ENCODE assay signal across 12 cellular contexts in the genomic region with DNA sequence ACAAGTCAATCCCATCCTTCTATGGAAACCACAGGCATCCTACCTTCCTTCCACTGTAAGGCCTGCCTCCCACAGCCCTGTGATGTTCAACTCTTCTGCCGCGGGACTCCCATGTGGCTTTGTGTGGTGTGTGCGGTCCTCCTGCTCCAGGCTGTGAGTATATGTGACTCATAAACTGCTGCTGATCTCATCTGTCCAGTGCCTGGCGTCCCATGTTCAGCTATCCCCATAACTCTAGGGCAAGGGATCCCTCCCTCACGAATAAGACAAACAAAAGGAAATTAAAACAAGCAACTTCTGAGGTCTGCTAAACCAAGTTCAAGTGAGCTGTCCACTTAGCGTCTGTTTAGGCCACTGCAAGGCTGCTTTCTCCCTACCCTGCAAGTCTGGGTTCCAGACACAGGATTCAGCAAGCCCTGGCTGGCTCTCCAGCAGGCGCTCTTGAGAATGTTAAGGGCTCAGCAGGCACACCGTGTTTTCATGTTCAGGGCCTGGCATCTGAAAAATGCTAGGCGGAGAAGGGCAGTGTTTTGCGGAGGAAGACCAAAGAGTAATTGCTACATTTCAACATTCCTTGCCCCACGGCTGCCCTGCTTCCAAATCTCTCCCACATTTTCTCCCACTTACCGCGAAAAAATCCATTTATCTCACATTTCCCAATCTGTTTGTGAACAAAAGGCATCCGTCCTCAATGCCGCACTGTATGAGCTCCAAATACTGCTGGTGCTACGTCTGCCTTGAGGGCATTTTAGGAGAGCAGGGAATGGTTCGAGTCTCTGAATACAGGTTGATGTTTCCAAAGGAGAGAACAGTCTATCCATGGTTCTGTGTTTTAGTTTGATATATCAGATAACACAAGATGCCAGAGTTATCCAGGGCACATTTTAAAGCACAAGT.
A peak's percentile ranks its signal among the peaks of the same experiment; 100 is the strongest.
DNase-seq lines count a peak whose midpoint lies in the region; ATAC-seq, FAIRE-seq and TF ChIP-seq lines count a peak whose summit lies in the region.
"Had no signal": no experiment of that assay in that cellular context is flagged by ENCODE, and none has a peak within 500 bp of the region (broad histone marks: within the 10 kb centered on the region; RNA-seq: fewer than 3 reads in every experiment).

No MANE protein-coding gene starts in this region.

- H3K36me3 ChIP-seq in esophagus squamous epithelium, result no peaks in the 10 kb centered on the region
- H3K36me3 ChIP-seq in mucosa of descending colon (ENCODE audit: low read depth), result no peaks in the 10 kb centered on the region
- H3K36me3 ChIP-seq in adrenal gland (replicated peaks in 1 of 2), result no peaks in the 10 kb centered on the region

- POLR2A ChIA-PET in AG04449 (lab: Yijun Ruan, JAX), result interaction anchor here (1.4 kb wide), 1 partner anchor 11 kb away, joined by 4 read pairs; no protein-coding TSS in a partner anchor

- intact Hi-C loops in esophagus squamous epithelium (cut with DNase I) (no loop called here), mucosa of descending colon (cut with DNase I, micrococcal nuclease) (no loop called here), adrenal gland (cut with DNase I) (no loop called here)

- H3K9me3 ChIP-seq in esophagus squamous epithelium, result no peaks in the 10 kb centered on the region
- H3K9me3 ChIP-seq in mucosa of descending colon, result no peaks in the 10 kb centered on the region
- H3K9me3 ChIP-seq in adrenal gland (replicated peaks in 1 of 3), result no peaks in the 10 kb centered on the region

- H3K4me1 ChIP-seq in esophagus squamous epithelium, result peaks cover 0 to 9% (median 4%) of the 10 kb centered on the region in 3 donors
- no peaks in the 10 kb centered on the region for H3K4me1 ChIP-seq in mucosa of descending colon (ENCODE audit: low read depth)
- H3K4me1 ChIP-seq in adrenal gland (replicated peaks in 1 of 2), result no peaks in the 10 kb centered on the region

- FAIRE-seq in GM19239 (lab: Jason Lieb, UNC), result no peak

- CTCF ChIA-PET in AG04449 (lab: Yijun Ruan, JAX), result interaction anchor here (0.6 to 2.1 kb wide), 3 partner anchors 10 to 278 kb away, joined by 3 to 11 read pairs (median 3); no protein-coding TSS in a partner anchor

- peak overlapping the region; percentile 29 for H3K4me3 ChIP-seq in AG04449 (ENCODE audit: low read depth, low read length)
- no peak overlapping the region for H3K4me3 ChIP-seq in esophagus squamous epithelium
- H3K4me3 ChIP-seq in mucosa of descending colon, result no peak overlapping the region
- no peak overlapping the region for H3K4me3 ChIP-seq in adrenal gland

- no peaks in the 10 kb centered on the region for H3K27me3 ChIP-seq in esophagus squamous epithelium
- H3K27me3 ChIP-seq in adrenal gland, result no peaks in the 10 kb centered on the region

- H3K27ac ChIP-seq in esophagus squamous epithelium, result peak overlapping the region in 3 of 4 donors; percentile 10 to 42 (median 33)
- no peak overlapping the region for H3K27ac ChIP-seq in adrenal gland

- DNase-seq in AG04449 (ENCODE audit: low read depth, low spot score), result peak; percentile 84
- peak; percentile 44 for DNase-seq in NCI-H460 (ENCODE audit: extremely low read depth, low read depth)
- no peak for DNase-seq in esophagus squamous epithelium (lab: John Stamatoyannopoulos, UW)
- peak in 1 of 3 donors; percentile 5 for DNase-seq in mucosa of descending colon
- no peak for DNase-seq in GM19239 (ENCODE audit: insufficient read length, low spot score)
- no peak for DNase-seq in superior temporal gyrus (ENCODE audit: extremely low spot score)
- DNase-seq in inferior parietal cortex (ENCODE audit: extremely low spot score), result no peak
- no peak for DNase-seq in adrenal gland
- DNase-seq: activated B cell treated with CpG ODN at 0.5 μM for 24 hours, caudate nucleus, midbrain, NCI-H2171 treated with DMSO at 0.1 percent for 48 hours had no signal

- WGBS in esophagus squamous epithelium, 2 donors, result 44 to 52% methylated on average over 15 to 16 of the region's 17 CpGs
- 60 to 75% (median 71%) methylated on average over 15 to 17 of the region's 17 CpGs for WGBS in adrenal gland, 4 donors

- TF ChIP-seq CTCF in AG04449 (IDR thresholded peaks at IDR 0.05; ENCODE audit: insufficient read depth, low read length, missing control alignments), result no peak
- TF ChIP-seq CTCF in esophagus squamous epithelium (IDR thresholded peaks at IDR 0.05), result no peak
- TF ChIP-seq CTCF in mucosa of descending colon (IDR thresholded peaks at IDR 0.05), result no peak
- no peak for TF ChIP-seq CTCF in adrenal gland (IDR thresholded peaks at IDR 0.05)

- ATAC-seq in mucosa of descending colon, result peak; percentile 67

- TF ChIP-seq POLR2A in esophagus squamous epithelium (IDR thresholded peaks at IDR 0.05), result peak in 1 of 4 donors; percentile 10
- TF ChIP-seq POLR2A in adrenal gland (IDR thresholded peaks at IDR 0.05), result no peak

Comparison
In these comparisons a context has a peak if more than half of its experiments do, and no peak if none do; other contexts are left out.
1. DNase-seq: peak in AG04449 (single experiment) and NCI-H460 (single experiment); none in esophagus squamous epithelium (single experiment), GM19239 (single experiment), superior temporal gyrus (single experiment), inferior parietal cortex (single experiment) and adrenal gland (0 of 7).
2. H3K27ac ChIP-seq: peak in esophagus squamous epithelium (3 of 4); none in adrenal gland (0 of 5).